Comparison of ENCODE assay signal across 9 cellular contexts in genomic region chr17:27282054-27282501, GRCh38. TPM values are rescaled to one million over a fixed set of nuclear protein-coding genes. Genes with fewer than 3 reads are reported as not detected.
DNase-seq lines count a peak whose midpoint lies in the region; ATAC-seq and TF ChIP-seq lines count a peak whose summit lies in the region.
"Had no signal": no experiment of that assay in that cellular context is flagged by ENCODE, and none has a peak within 500 bp of the region (broad histone marks: within the 10 kb centered on the region; RNA-seq: fewer than 3 reads in every experiment).

No MANE protein-coding gene starts in this region.

- H3K9me3 ChIP-seq in OCI-LY3 (ENCODE audit: insufficient read depth, low read length) (no peaks in the 10 kb centered on the region), lung (ENCODE audit: control insufficient read depth in 2 of 2, insufficient read depth in 1 of 2, low read length in 1 of 2) (no peaks in the 10 kb centered on the region)

- H2AFZ ChIP-seq in GM23338: 0 out of 2 replicates have a peak overlapping the region, but pooled peaks have one; percentile 20
- H2AFZ ChIP-seq in OCI-LY3 (ENCODE audit: low read depth, low read length): no peak overlapping the region

- H3K27ac Mint-ChIP-seq in GM23338: no peak overlapping the region
- no peak overlapping the region for H3K27ac Mint-ChIP-seq in activated T-helper 1 cell treated with anti-CD3 and anti-CD28 coated beads, Interleukin-12 subunit alpha, Interleukin-12 subunit beta, Interleukin-2, Interleukin-4 antibody, amounts not matched to agents 30 ng/mL and 10 ng/mL and 1 ng/mL, durations not matched to agents 14 hours and 24 hours and 36 hours

- H3K9ac ChIP-seq in OCI-LY3 (ENCODE audit: low read length): no peak overlapping the region

- CTCF ChIA-PET in GM10248 (lab: Yijun Ruan, JAX): interaction anchor here (0.6 to 1.5 kb wide), 8 partner anchors 9 to 86 kb away, joined by 3 to 5 read pairs (median 4); partner anchors contain the start of gene WSB1

- WGBS in lung, 2 donors: 57 to 77% methylated on average over 1 of the region's 1 CpG

- H3K4me1 ChIP-seq in GM23338 (ENCODE audit: insufficient read depth): peaks cover 5% of the 10 kb centered on the region; the same call in 1 of the 2 replicates
- peaks cover 26% of the 10 kb centered on the region for H3K4me1 ChIP-seq in OCI-LY3 (ENCODE audit: low read length)
- H3K4me1 ChIP-seq in lung (ENCODE audit: control insufficient read depth in 2 of 2, insufficient read depth in 2 of 2, low read length in 2 of 2): peaks cover 7% of the 10 kb centered on the region in 2 donors

- H3F3A ChIP-seq in GM23338 (replicated peaks; ENCODE audit: low read depth): no peaks in the 10 kb centered on the region

- H3K9me3 Mint-ChIP-seq in GM23338: no peaks in the 10 kb centered on the region
- no peaks in the 10 kb centered on the region for H3K9me3 Mint-ChIP-seq in activated T-helper 1 cell treated with anti-CD3 and anti-CD28 coated beads, Interleukin-12 subunit alpha, Interleukin-12 subunit beta, Interleukin-2, Interleukin-4 antibody, amounts not matched to agents 30 ng/mL and 10 ng/mL and 1 ng/mL, durations not matched to agents 14 hours and 24 hours and 36 hours

- no peaks in the 10 kb centered on the region for H4K20me1 ChIP-seq in GM23338 (replicated peaks; ENCODE audit: insufficient read depth)
- H4K20me1 ChIP-seq in OCI-LY3 (ENCODE audit: insufficient read depth, low read length): peaks cover 17% of the 10 kb centered on the region

- POLR2A ChIA-PET in GM10248 (lab: Yijun Ruan, JAX): interaction anchor here (0.6 to 1.4 kb wide), 2 partner anchors 12 to 20 kb away, joined by 6 to 8 read pairs; partner anchors contain the start of gene WSB1

- no peak for TF ChIP-seq CTCF in GM10248 (IDR thresholded peaks at IDR 0.05; ENCODE audit: control extremely low read depth, extremely low read depth, low read depth, missing control alignments)
- TF ChIP-seq CTCF in GM23338 (conservative IDR thresholded peaks at IDR 0.05; ENCODE audit: low read depth in 2 of 2): no peak
- TF ChIP-seq CTCF in OCI-LY3 (IDR thresholded peaks at IDR 0.05; ENCODE audit: low read depth, low read length): no peak
- no peak for TF ChIP-seq CTCF in lung (IDR thresholded peaks at IDR 0.05; ENCODE audit: control extremely low read depth, extremely low read depth)

- intact Hi-C loops in activated T-helper 1 cell treated with anti-CD3 and anti-CD28 coated beads, Interleukin-12 subunit alpha, Interleukin-12 subunit beta, Interleukin-2, Interleukin-4 antibody, amounts not matched to agents 30 ng/mL and 10 ng/mL and 1 ng/mL, durations not matched to agents 14 hours and 24 hours and 36 hours (cut with micrococcal nuclease): no loop called here

- H3K4me3 Mint-ChIP-seq in GM23338: no peak overlapping the region
- H3K4me3 Mint-ChIP-seq in activated T-helper 1 cell treated with anti-CD3 and anti-CD28 coated beads, Interleukin-12 subunit alpha, Interleukin-12 subunit beta, Interleukin-2, Interleukin-4 antibody, amounts not matched to agents 30 ng/mL and 10 ng/mL and 1 ng/mL, durations not matched to agents 14 hours and 24 hours and 36 hours: no peak overlapping the region

- no peaks in the 10 kb centered on the region for H3K27me3 ChIP-seq in GM23338 (ENCODE audit: insufficient read depth)
- H3K27me3 ChIP-seq in OCI-LY3 (ENCODE audit: low read depth, low read length): peaks cover 61% of the 10 kb centered on the region
- H3K27me3 ChIP-seq in lung (ENCODE audit: control insufficient read depth, insufficient read depth): no peaks in the 10 kb centered on the region

- DNase-seq in GM10248 (ENCODE audit: extremely low spot score) (peak; percentile 41), GM23338 (ENCODE audit: low spot score) (no peak), lung (ENCODE audit: low spot score) (no peak), DMS53 (lab: John Stamatoyannopoulos, UW) (no peak), hippocampal formation (lab: John Stamatoyannopoulos, UW) (no peak), mesenteric fat pad (ENCODE audit: low spot score) (no peak)
- DNase-seq in activated T-helper 1 cell treated with anti-CD3 and anti-CD28 coated beads, Interleukin-12 subunit alpha, Interleukin-12 subunit beta, Interleukin-2, Interleukin-4 antibody, amounts not matched to agents 30 ng/mL and 10 ng/mL and 1 ng/mL, durations not matched to agents 14 hours and 24 hours and 36 hours (ENCODE audit: low spot score): no peak
- DNase-seq: cortex of kidney had no signal

- H3K36me3 ChIP-seq in GM23338 (ENCODE audit: insufficient read depth): no peaks in the 10 kb centered on the region
- no peaks in the 10 kb centered on the region for H3K36me3 ChIP-seq in OCI-LY3 (replicated peaks; ENCODE audit: low read depth, low read length)
- no peaks in the 10 kb centered on the region for H3K36me3 ChIP-seq in lung (ENCODE audit: control insufficient read depth in 2 of 2, insufficient read depth in 2 of 2, low read length in 2 of 2)

- H3K4me1 Mint-ChIP-seq in GM23338: peaks cover 7% of the 10 kb centered on the region; the same call in 2 of the 3 replicates
- no peaks in the 10 kb centered on the region for H3K4me1 Mint-ChIP-seq in activated T-helper 1 cell treated with anti-CD3 and anti-CD28 coated beads, Interleukin-12 subunit alpha, Interleukin-12 subunit beta, Interleukin-2, Interleukin-4 antibody, amounts not matched to agents 30 ng/mL and 10 ng/mL and 1 ng/mL, durations not matched to agents 14 hours and 24 hours and 36 hours (ENCODE audit: low read depth)

- H3K4me2 ChIP-seq in GM23338: no peak overlapping the region
- H3K4me2 ChIP-seq in OCI-LY3 (ENCODE audit: low read length): peak overlapping the region; percentile 80

- no peaks in the 10 kb centered on the region for H3K36me3 Mint-ChIP-seq in GM23338 (ENCODE audit: low read depth)
- H3K36me3 Mint-ChIP-seq in activated T-helper 1 cell treated with anti-CD3 and anti-CD28 coated beads, Interleukin-12 subunit alpha, Interleukin-12 subunit beta, Interleukin-2, Interleukin-4 antibody, amounts not matched to agents 30 ng/mL and 10 ng/mL and 1 ng/mL, durations not matched to agents 14 hours and 24 hours and 36 hours (ENCODE audit: low read depth): no peaks in the 10 kb centered on the region

- H3K9me2 ChIP-seq in GM23338 (ENCODE audit: insufficient read depth): no peaks in the 10 kb centered on the region

- H3K27ac ChIP-seq in GM23338 (ENCODE audit: low read depth) (no peak overlapping the region), OCI-LY3 (ENCODE audit: low read length) (no peak overlapping the region), lung (ENCODE audit: low read depth in 1 of 2, low read length in 1 of 2) (no peak overlapping the region)

- H3K4me3 ChIP-seq in GM23338 (no peak overlapping the region), OCI-LY3 (ENCODE audit: low read length) (no peak overlapping the region), lung (no peak overlapping the region)

- ATAC-seq in GM23338: no peak
- peak; percentile 80 for ATAC-seq in lung (ENCODE audit: insufficient read depth, low FRiP score)

- no peaks in the 10 kb centered on the region for H3K27me3 Mint-ChIP-seq in GM23338 (ENCODE audit: insufficient read depth, low read depth, poor library complexity)
- peaks cover 10% of the 10 kb centered on the region for H3K27me3 Mint-ChIP-seq in activated T-helper 1 cell treated with anti-CD3 and anti-CD28 coated beads, Interleukin-12 subunit alpha, Interleukin-12 subunit beta, Interleukin-2, Interleukin-4 antibody, amounts not matched to agents 30 ng/mL and 10 ng/mL and 1 ng/mL, durations not matched to agents 14 hours and 24 hours and 36 hours (ENCODE audit: insufficient read depth)

- H3K79me2 ChIP-seq in GM23338 (replicated peaks; ENCODE audit: insufficient read depth): no peaks in the 10 kb centered on the region
- no peaks in the 10 kb centered on the region for H3K79me2 ChIP-seq in OCI-LY3 (ENCODE audit: low read length)

TF ChIP-seq in GM23338, 12 proteins besides CTCF, POLR2A, EP300 and RAD21 (continues in another document):
- TF ChIP-seq, protein P1, sequence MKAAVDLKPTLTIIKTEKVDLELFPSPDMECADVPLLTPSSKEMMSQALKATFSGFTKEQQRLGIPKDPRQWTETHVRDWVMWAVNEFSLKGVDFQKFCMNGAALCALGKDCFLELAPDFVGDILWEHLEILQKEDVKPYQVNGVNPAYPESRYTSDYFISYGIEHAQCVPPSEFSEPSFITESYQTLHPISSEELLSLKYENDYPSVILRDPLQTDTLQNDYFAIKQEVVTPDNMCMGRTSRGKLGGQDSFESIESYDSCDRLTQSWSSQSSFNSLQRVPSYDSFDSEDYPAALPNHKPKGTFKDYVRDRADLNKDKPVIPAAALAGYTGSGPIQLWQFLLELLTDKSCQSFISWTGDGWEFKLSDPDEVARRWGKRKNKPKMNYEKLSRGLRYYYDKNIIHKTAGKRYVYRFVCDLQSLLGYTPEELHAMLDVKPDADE (IDR thresholded peaks at IDR 0.05): no peak
- no peak for TF ChIP-seq REST (IDR thresholded peaks at IDR 0.05; ENCODE audit: unreplicated experiment)

RNA-seq across cellular contexts. Expression of gene WSB1, which starts 11.8 kb away (rescaled TPM):
- total RNA-seq in GM23338 (2014; rRNA removed; shearing (Covaris generic)): 99.7 and 108 TPM in 2 replicates
- polyA plus RNA-seq in GM23338 (2016; fragmentation: Nextera tagmentation; extraction: Ambion mirVana) (86.3 and 101 TPM in 2 replicates), lung (100 to 1,000 TPM; 181 to 218 TPM)
- total RNA-seq in lung (100 to 1,000 TPM; 318 to 748 TPM), mesenteric fat pad (160 TPM)
- total RNA-seq in activated T-helper 1 cell treated with anti-CD3 and anti-CD28 coated beads, Interleukin-12 subunit alpha, Interleukin-12 subunit beta, Interleukin-2, Interleukin-4 antibody, amounts not matched to agents 30 ng/mL and 10 ng/mL and 1 ng/mL, durations not matched to agents 14 hours and 24 hours and 36 hours: 90.3 and 102 TPM in 2 replicates
